21 cellular contexts compared by ENCODE assay signal in the genomic region with DNA sequence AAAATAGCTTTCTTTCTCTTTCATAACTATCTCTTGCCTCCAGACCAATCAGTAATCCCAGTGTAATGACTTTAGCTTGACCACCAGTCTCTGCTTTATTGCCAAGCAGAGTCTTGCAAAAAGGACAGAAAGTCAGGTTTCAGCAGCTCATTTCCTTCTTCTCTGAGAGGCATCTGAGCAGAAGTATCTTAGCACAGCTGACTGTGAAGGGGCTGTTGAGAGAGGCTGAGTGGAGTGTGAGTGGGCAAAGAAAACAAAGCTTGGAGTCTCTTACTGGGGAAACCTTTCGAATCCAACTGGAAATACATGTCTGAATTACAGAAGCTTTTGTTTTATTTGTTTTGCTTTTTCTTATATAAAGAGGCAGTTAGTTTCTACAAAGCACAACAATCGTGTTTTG.
"Had no signal": no experiment of that assay in that cellular context is flagged by ENCODE, and none has a peak within 500 bp of the region (broad histone marks: within the 10 kb centered on the region; RNA-seq: fewer than 3 reads in every experiment).

No MANE protein-coding gene starts in this region.

- H3K4me1 Mint-ChIP-seq: immature natural killer cell; naive thymus-derived CD8-positive, alpha-beta T cell; stimulated activated naive B cell treated with anti-CD40 and anti-IgM and Interleukin-4, amounts not matched to agents 10 μg/mL and 1 μg/mL and 100 μg/mL, for 72 hours; stimulated activated naive CD8-positive, alpha-beta T cell treated with anti-CD3 and anti-CD28 coated beads, Interleukin-15, amount 100 ng/mL, for 72 hours had no signal

- ATAC-seq: foreskin keratinocyte; mucosa of descending colon; naive thymus-derived CD8-positive, alpha-beta T cell; sciatic nerve; stimulated activated naive B cell treated with anti-CD40 and anti-IgM and Interleukin-4, amounts not matched to agents 10 μg/mL and 1 μg/mL and 100 μg/mL, for 72 hours; stimulated activated naive CD8-positive, alpha-beta T cell treated with anti-CD3 and anti-CD28 coated beads, Interleukin-15, amount 100 ng/mL, for 72 hours had no signal

- H3K36me3 ChIP-seq: colonic mucosa, left ventricle myocardium inferior, spleen, vagina had no signal

- H3K4me3 Mint-ChIP-seq: immature natural killer cell; naive thymus-derived CD8-positive, alpha-beta T cell; neural crest cell; stimulated activated naive B cell treated with anti-CD40 and anti-IgM and Interleukin-4, amounts not matched to agents 10 μg/mL and 1 μg/mL and 100 μg/mL, for 72 hours; stimulated activated naive CD8-positive, alpha-beta T cell treated with anti-CD3 and anti-CD28 coated beads, Interleukin-15, amount 100 ng/mL, for 72 hours had no signal

- H3K9me3 ChIP-seq: colonic mucosa, left ventricle myocardium inferior, mucosa of descending colon, spleen, testis, vagina had no signal

- H3K4me1 ChIP-seq: colonic mucosa, foreskin keratinocyte, left ventricle myocardium inferior, spleen, testis, vagina had no signal

- H3K27me3 ChIP-seq: colonic mucosa, testis, vagina had no signal

- H3K4me3 ChIP-seq: colonic mucosa, left ventricle myocardium inferior, mucosa of descending colon, spleen, testis, vagina had no signal

- H3K27ac ChIP-seq: colonic mucosa, foreskin keratinocyte, left ventricle myocardium inferior, spleen, testis, vagina had no signal

- H3K36me3 Mint-ChIP-seq: immature natural killer cell; naive thymus-derived CD8-positive, alpha-beta T cell; stimulated activated naive B cell treated with anti-CD40 and anti-IgM and Interleukin-4, amounts not matched to agents 10 μg/mL and 1 μg/mL and 100 μg/mL, for 72 hours had no signal

- H3K27ac Mint-ChIP-seq: immature natural killer cell; naive thymus-derived CD8-positive, alpha-beta T cell; stimulated activated naive B cell treated with anti-CD40 and anti-IgM and Interleukin-4, amounts not matched to agents 10 μg/mL and 1 μg/mL and 100 μg/mL, for 72 hours; stimulated activated naive CD8-positive, alpha-beta T cell treated with anti-CD3 and anti-CD28 coated beads, Interleukin-15, amount 100 ng/mL, for 72 hours had no signal

- DNase-seq: colonic mucosa; dermis blood vessel endothelial cell; erythroblast; foreskin keratinocyte; immature natural killer cell; left ventricle myocardium inferior; mesendoderm; mucosa of descending colon; naive thymus-derived CD8-positive, alpha-beta T cell; posterior cingulate gyrus; spleen; stimulated activated CD4-positive, alpha-beta T cell treated with anti-CD3 and anti-CD28 coated beads, Interleukin-2, amount 100 ng/mL, for 24 hours; stimulated activated CD4-positive, alpha-beta T cell treated with anti-CD3 and anti-CD28 coated beads, Interleukin-4, amount 100 ng/mL, for 4 hours; stimulated activated naive B cell treated with anti-CD40 and anti-IgM and Interleukin-4, amounts not matched to agents 10 μg/mL and 1 μg/mL and 100 μg/mL, for 72 hours; stimulated activated naive CD8-positive, alpha-beta T cell treated with anti-CD3 and anti-CD28 coated beads, Interleukin-15, amount 100 ng/mL, for 72 hours; testis; trophoblast cell had no signal

- H3K9me3 Mint-ChIP-seq: immature natural killer cell; naive thymus-derived CD8-positive, alpha-beta T cell; neural crest cell; stimulated activated naive B cell treated with anti-CD40 and anti-IgM and Interleukin-4, amounts not matched to agents 10 μg/mL and 1 μg/mL and 100 μg/mL, for 72 hours; stimulated activated naive CD8-positive, alpha-beta T cell treated with anti-CD3 and anti-CD28 coated beads, Interleukin-15, amount 100 ng/mL, for 72 hours had no signal

- FAIRE-seq: keratinocyte had no signal
